In the genomic region with DNA sequence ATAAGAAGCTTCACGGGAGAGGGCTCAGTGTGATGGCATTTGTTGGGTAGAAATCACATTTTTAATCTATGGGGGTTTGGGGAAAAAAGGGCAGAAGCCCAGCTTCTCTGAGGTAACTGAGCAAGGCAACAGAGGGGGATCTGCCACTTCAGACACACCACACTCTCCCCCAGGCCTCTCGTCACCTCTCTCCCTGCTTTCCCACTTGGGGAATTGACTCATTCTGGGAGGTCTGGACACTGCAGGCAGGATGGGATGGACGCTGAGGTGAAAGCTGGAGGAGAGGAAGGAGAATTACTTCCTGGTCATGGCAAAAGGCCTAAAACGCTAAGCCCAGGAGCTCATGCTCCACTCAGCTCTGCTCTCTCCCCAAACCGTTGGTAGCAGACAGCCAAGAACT, we compare ENCODE assay signal across 8 cellular contexts. TPM values are rescaled to one million over a fixed set of nuclear protein-coding genes. Genes with fewer than 3 reads are reported as not detected.
DNase-seq lines count a peak whose midpoint lies in the region; ATAC-seq and TF ChIP-seq lines count a peak whose summit lies in the region.
"Had no signal": no experiment of that assay in that cellular context is flagged by ENCODE, and none has a peak within 500 bp of the region (broad histone marks: within the 10 kb centered on the region; RNA-seq: fewer than 3 reads in every experiment).

No MANE protein-coding gene starts in this region.

- no peak for TF ChIP-seq CTCF in spleen (IDR thresholded peaks at IDR 0.05 in 8 of 11, conservative IDR thresholded peaks at IDR 0.05 in 3 of 11)

- H3K9ac ChIP-seq in HUES6 (ENCODE audit: low read length) (peak overlapping the region; percentile 78), iPS-15b (ENCODE audit: low read depth, low read length) (peak overlapping the region; percentile 73)

- H3K36me3 ChIP-seq in HUES6 (ENCODE audit: control insufficient read depth, insufficient read depth, low read length) (peaks cover 26% of the 10 kb centered on the region), iPS-15b (ENCODE audit: control insufficient read depth, insufficient read depth, low read length) (peaks cover 7% of the 10 kb centered on the region), spleen (no peaks in the 10 kb centered on the region)

- no peak for TF ChIP-seq POLR2A in spleen (IDR thresholded peaks at IDR 0.05)

- H3K4me1 ChIP-seq in HUES6 (ENCODE audit: control insufficient read depth, insufficient read depth, low read length) (peaks cover 47% of the 10 kb centered on the region), iPS-15b (ENCODE audit: control insufficient read depth, insufficient read depth, low read length) (peaks cover 27% of the 10 kb centered on the region), spleen (peaks cover 6 to 28% (median 19%) of the 10 kb centered on the region in 6 donors)

- H3K4me3 ChIP-seq in HUES6 (ENCODE audit: low read depth, low read length) (no peak overlapping the region), iPS-15b (ENCODE audit: low read depth, low read length) (peak overlapping the region; percentile 3), spleen (no peak overlapping the region)

- peak; percentile 33 to 35 for DNase-seq in activated T-cell treated with anti-CD3 and anti-CD28 coated beads, Interleukin-2, amount 50 U/mL, for 48 hours
- DNase-seq in spleen (no peak), NCI-H69 (lab: John Stamatoyannopoulos, UW) (no peak), NCI-H146 treated with DMSO at 0.1 percent for 48 hours (lab: John Stamatoyannopoulos, UW; ENCODE audit: unreplicated experiment) (no peak)
- DNase-seq: NCI-H748 treated with DMSO at 0.1 percent for 48 hours had no signal

- no peaks in the 10 kb centered on the region for H3K27me3 ChIP-seq in HUES6 (ENCODE audit: control insufficient read depth, insufficient read depth, low read length)
- H3K27me3 ChIP-seq in iPS-15b (ENCODE audit: control insufficient read depth, insufficient read depth, low read length) = no peaks in the 10 kb centered on the region
- no peaks in the 10 kb centered on the region for H3K27me3 ChIP-seq in spleen (replicated peaks in 1 of 7)

- intact Hi-C loops in spleen (cut with DNase I; ENCODE audit: low total_unique reads) = no loop called here

- H3K27ac ChIP-seq in HUES6 (ENCODE audit: low read depth, low read length) = peak overlapping the region; percentile 96
- peak overlapping the region in 7 of 8 donors; percentile 30 to 82 (median 69) for H3K27ac ChIP-seq in spleen

- WGBS in spleen, 5 donors = 45 to 69% (median 61%) methylated on average over 5 of the region's 5 CpGs

- H3K9me3 ChIP-seq in HUES6 (ENCODE audit: control insufficient read depth, insufficient read depth, low read depth, low read length) (no peaks in the 10 kb centered on the region), iPS-15b (ENCODE audit: control insufficient read depth, insufficient read depth, low read length) (no peaks in the 10 kb centered on the region), spleen (no peaks in the 10 kb centered on the region)

- ATAC-seq in HG03108 (IDR thresholded peaks at IDR 0.05; ENCODE audit: unreplicated experiment) = no peak

RNA-seq across cellular contexts. Expression of a gene that starts 33.2 kb away (rescaled TPM):
- 10 to 100 TPM in 6 of 7 donors, 1 to 10 TPM in 1; 6.2 to 23.4 (median 16.2) TPM for total RNA-seq in spleen
- polyA plus RNA-seq in spleen = 1 to 10 TPM in 2 of 3 donors, under 1 TPM in 1; 0.53 to 2.2 (median 2.2) TPM

Comparison
In these comparisons a context has a peak if more than half of its experiments do, and no peak if none do; other contexts are left out.
1. DNase-seq: peak in activated T-cell treated with anti-CD3 and anti-CD28 coated beads, Interleukin-2, amount 50 U/mL, for 48 hours (2 of 2); none in spleen (single experiment), NCI-H69 (single experiment) and NCI-H146 treated with DMSO at 0.1 percent for 48 hours (single experiment).